Comparison of ENCODE assay signal across 18 cellular contexts in genomic region chr2:26792720-26793119, GRCh38. TPM values are rescaled to one million over a fixed set of nuclear protein-coding genes. Genes with fewer than 3 reads are reported as not detected.
DNase-seq lines count a peak whose midpoint lies in the region; ATAC-seq and TF ChIP-seq lines count a peak whose summit lies in the region.
"Had no signal": no experiment of that assay in that cellular context is flagged by ENCODE, and none has a peak within 500 bp of the region (broad histone marks: within the 10 kb centered on the region; RNA-seq: fewer than 3 reads in every experiment).

No MANE protein-coding gene starts in this region.

- no peak overlapping the region for H2AFZ ChIP-seq in neuronal stem cell (ENCODE audit: low read length)

- peaks cover 28% of the 10 kb centered on the region for H3K4me1 Mint-ChIP-seq in activated CD4-positive, alpha-beta T cell treated with anti-CD3 and anti-CD28 coated beads, Interleukin-2, amount 10 ng/mL, durations not matched to agents 7 days and 5 days
- H3K4me1 Mint-ChIP-seq in glutamatergic neuron (ENCODE audit: low read depth, unreplicated experiment) = peaks cover 5% of the 10 kb centered on the region

- H3K14ac ChIP-seq in neuronal stem cell (ENCODE audit: low read length) = no peak overlapping the region

- CTCF ChIA-PET in activated CD4-positive, alpha-beta T cell treated with anti-CD3 and anti-CD28 coated beads, Interleukin-2, amount 10 ng/mL, durations not matched to agents 7 days and 5 days (lab: Charles Lee) = no interaction called here

- no peaks in the 10 kb centered on the region for H3K27me3 Mint-ChIP-seq in activated CD4-positive, alpha-beta T cell treated with anti-CD3 and anti-CD28 coated beads, Interleukin-2, amount 10 ng/mL, durations not matched to agents 7 days and 5 days
- H3K27me3 Mint-ChIP-seq in glutamatergic neuron (ENCODE audit: unreplicated experiment) = no peaks in the 10 kb centered on the region

- DNase-seq in activated CD4-positive, alpha-beta T cell treated with anti-CD3 and anti-CD28 coated beads, Interleukin-2, amount 10 ng/mL, durations not matched to agents 7 days and 5 days = no peak
- DNase-seq in activated CD4-positive, alpha-beta T cell treated with anti-CD3 and anti-CD28 coated beads, Interleukin-2, amount 50 U/mL, for 1 hour = no peak
- DNase-seq in astrocyte of the hippocampus (ENCODE audit: low read depth, low spot score) (peak; percentile 63), glutamatergic neuron (no peak), neuronal stem cell (ENCODE audit: low spot score) (no peak), GM19238 (ENCODE audit: insufficient read length, low spot score) (no peak)
- DNase-seq: BE2C; CD4-positive, alpha-beta T cell; H7; Karpas-422; NCI-H1105; NCI-H1694; NCI-H2107; NCI-H2227 treated with DMSO at 0.1 percent for 48 hours; NCI-H524 had no signal

- H2BK12ac ChIP-seq in neuronal stem cell (ENCODE audit: low read length) = no peak overlapping the region

- H3K27ac ChIP-seq in neuronal stem cell (replicated peaks; ENCODE audit: low read length) = peak overlapping the region; percentile 57
- H3K27ac ChIP-seq: 22Rv1 had no signal

- no peak for ATAC-seq in SK-N-SH treated with all-trans-retinoic acid at 6 μM for 48 hours
- ATAC-seq in HG03095 (IDR thresholded peaks at IDR 0.05; ENCODE audit: unreplicated experiment) = no peak

- H3K4me1 ChIP-seq in neuronal stem cell (ENCODE audit: control insufficient read depth in 2 of 2, insufficient read depth in 1 of 2, low read depth in 1 of 2, low read length in 2 of 2) = peaks cover 4 to 14% of the 10 kb centered on the region in 2 donors
- H3K4me1 ChIP-seq: BE2C had no signal

- H2AK5ac ChIP-seq in neuronal stem cell (ENCODE audit: low read depth, low read length) = no peak overlapping the region

- H3K23ac ChIP-seq in neuronal stem cell (ENCODE audit: low read depth, low read length, poor library complexity) = no peak overlapping the region

- WGBS in neuronal stem cell (ENCODE audit: extremely low coverage in 2 of 2, insufficient read length in 2 of 2, insufficient replicate concordance in 1 of 2), 2 donors = no CpG with 5 or more reads among the region's 3 CpGs

- H2BK15ac ChIP-seq in neuronal stem cell (ENCODE audit: low read length) = no peak overlapping the region

- H3K27ac Mint-ChIP-seq in activated CD4-positive, alpha-beta T cell treated with anti-CD3 and anti-CD28 coated beads, Interleukin-2, amount 10 ng/mL, durations not matched to agents 7 days and 5 days = peak overlapping the region; percentile 5
- H3K27ac Mint-ChIP-seq in glutamatergic neuron (ENCODE audit: unreplicated experiment) = peak overlapping the region; percentile 48
- H3K27ac Mint-ChIP-seq: CD4-positive, alpha-beta T cell had no signal

- no peak for TF ChIP-seq CTCF in glutamatergic neuron (IDR thresholded peaks at IDR 0.05; ENCODE audit: partially characterized antibody, unreplicated experiment)

- H3K36me3 ChIP-seq in neuronal stem cell (replicated peaks in 1 of 2; ENCODE audit: control insufficient read depth in 2 of 2, insufficient read depth in 2 of 2, low read length in 2 of 2) = peaks cover 30 to 93% of the 10 kb centered on the region in 2 donors

- peaks cover 10% of the 10 kb centered on the region for H3K79me1 ChIP-seq in neuronal stem cell (ENCODE audit: low read depth, low read length)

- H3K18ac ChIP-seq in neuronal stem cell (ENCODE audit: low read length) = no peak overlapping the region

- no peak overlapping the region for H4K8ac ChIP-seq in neuronal stem cell (ENCODE audit: low read depth, low read length)

- POLR2A ChIA-PET in activated CD4-positive, alpha-beta T cell treated with anti-CD3 and anti-CD28 coated beads, Interleukin-2, amount 10 ng/mL, durations not matched to agents 7 days and 5 days (lab: Charles Lee) = no interaction called here

- no peak overlapping the region for H3K4me3 Mint-ChIP-seq in activated CD4-positive, alpha-beta T cell treated with anti-CD3 and anti-CD28 coated beads, Interleukin-2, amount 10 ng/mL, durations not matched to agents 7 days and 5 days
- H3K4me3 Mint-ChIP-seq in glutamatergic neuron (ENCODE audit: unreplicated experiment) = no peak overlapping the region
- H3K4me3 Mint-ChIP-seq: CD4-positive, alpha-beta T cell had no signal

- peaks cover 13 to 42% of the 10 kb centered on the region in 2 donors for H3K9me3 ChIP-seq in neuronal stem cell (replicated peaks in 1 of 2; ENCODE audit: control insufficient read depth in 2 of 2, insufficient read depth in 1 of 2, low read depth in 1 of 2, low read length in 2 of 2)
- H3K9me3 ChIP-seq: BE2C had no signal

- no peak overlapping the region for H2BK120ac ChIP-seq in neuronal stem cell (ENCODE audit: low read depth, low read length)

- no peaks in the 10 kb centered on the region for H3K27me3 ChIP-seq in neuronal stem cell (ENCODE audit: control insufficient read depth in 3 of 3, insufficient read depth in 3 of 3, low read depth in 1 of 3, low read length in 3 of 3)
- H3K27me3 ChIP-seq: BE2C had no signal

- H3K9ac ChIP-seq in neuronal stem cell (ENCODE audit: low read depth, low read length, poor library complexity) = no peak overlapping the region

- no peak overlapping the region for H2BK5ac ChIP-seq in neuronal stem cell (ENCODE audit: low read length)

- H3K9me3 Mint-ChIP-seq in activated CD4-positive, alpha-beta T cell treated with anti-CD3 and anti-CD28 coated beads, Interleukin-2, amount 10 ng/mL, durations not matched to agents 7 days and 5 days = peaks cover 15% of the 10 kb centered on the region
- no peaks in the 10 kb centered on the region for H3K9me3 Mint-ChIP-seq in glutamatergic neuron (ENCODE audit: unreplicated experiment)
- H3K9me3 Mint-ChIP-seq: CD4-positive, alpha-beta T cell had no signal

- no peak overlapping the region for H3K4me2 ChIP-seq in neuronal stem cell (ENCODE audit: insufficient read depth, low read length, poor library complexity, severe bottlenecking)

- no peak overlapping the region for H4K91ac ChIP-seq in neuronal stem cell (ENCODE audit: low read depth, low read length, poor library complexity)

- no peak overlapping the region for H3K4me3 ChIP-seq in neuronal stem cell (ENCODE audit: low read length in 2 of 2)

- H3K4ac ChIP-seq in neuronal stem cell (ENCODE audit: low read length) = no peak overlapping the region

- peaks cover 79% of the 10 kb centered on the region for H3K36me3 Mint-ChIP-seq in activated CD4-positive, alpha-beta T cell treated with anti-CD3 and anti-CD28 coated beads, Interleukin-2, amount 10 ng/mL, durations not matched to agents 7 days and 5 days (ENCODE audit: low read depth)
- H3K36me3 Mint-ChIP-seq in glutamatergic neuron (ENCODE audit: unreplicated experiment) = peaks cover 5% of the 10 kb centered on the region

TF ChIP-seq in SK-N-SH treated with all-trans-retinoic acid at 6 μM for 48 hours, 23 proteins besides CTCF, POLR2A, EP300 and RAD21 (continues in another document):
- no peak for TF ChIP-seq ZFP3 (CRISPR knock-in tag; IDR thresholded peaks at IDR 0.05)
- no peak for TF ChIP-seq GLIS3 (CRISPR knock-in tag; IDR thresholded peaks at IDR 0.05)
- no peak for TF ChIP-seq TSHZ2 (CRISPR knock-in tag; IDR thresholded peaks at IDR 0.05)
- no peak for TF ChIP-seq ZNF70 (CRISPR knock-in tag; IDR thresholded peaks at IDR 0.05)

RNA-seq across cellular contexts. Expression of gene CENPA, which starts 6.9 kb away (rescaled TPM):
- total RNA-seq in activated CD4-positive, alpha-beta T cell treated with anti-CD3 and anti-CD28 coated beads, Interleukin-2, amount 10 ng/mL, durations not matched to agents 7 days and 5 days = 10 to 100 TPM; 53.0 to 55.1 TPM
- 4.7 TPM for total RNA-seq in glutamatergic neuron (ENCODE audit: unreplicated experiment)
- polyA plus RNA-seq in neuronal stem cell (2013, experiment 1 of 2) = 61.5 TPM
- polyA plus RNA-seq in neuronal stem cell (2013, experiment 2 of 2) = 60.8 TPM

RNA-seq across cellular contexts. Expression of gene SLC35F6, which starts 28.6 kb away (rescaled TPM):
- 10 to 100 TPM; 20.2 to 20.6 TPM for total RNA-seq in activated CD4-positive, alpha-beta T cell treated with anti-CD3 and anti-CD28 coated beads, Interleukin-2, amount 10 ng/mL, durations not matched to agents 7 days and 5 days
- 28.8 TPM for total RNA-seq in glutamatergic neuron (ENCODE audit: unreplicated experiment)
- 8.5 TPM for polyA plus RNA-seq in neuronal stem cell (2013, experiment 1 of 2)
- 9.6 TPM for polyA plus RNA-seq in neuronal stem cell (2013, experiment 2 of 2)

RNA-seq across cellular contexts. Expression of gene DPYSL5, which starts 55.2 kb away (rescaled TPM):
- not detected for total RNA-seq in activated CD4-positive, alpha-beta T cell treated with anti-CD3 and anti-CD28 coated beads, Interleukin-2, amount 10 ng/mL, durations not matched to agents 7 days and 5 days
- 313 TPM for total RNA-seq in glutamatergic neuron (ENCODE audit: unreplicated experiment)
- 77.1 TPM for polyA plus RNA-seq in neuronal stem cell (2013, experiment 1 of 2)
- polyA plus RNA-seq in neuronal stem cell (2013, experiment 2 of 2) = 77.6 TPM
- total RNA-seq: CD4-positive, alpha-beta T cell had no signal

Comparison
In these comparisons a context has a peak if more than half of its experiments do, and no peak if none do; other contexts are left out.
1. RNA of gene DPYSL5, which starts 55.2 kb away (total RNA-seq): 313 TPM in glutamatergic neuron (single experiment); not detected in activated CD4-positive, alpha-beta T cell treated with anti-CD3 and anti-CD28 coated beads, Interleukin-2, amount 10 ng/mL, durations not matched to agents 7 days and 5 days; every median in the first group is over 100 times any median in the second.